In the genomic region with DNA sequence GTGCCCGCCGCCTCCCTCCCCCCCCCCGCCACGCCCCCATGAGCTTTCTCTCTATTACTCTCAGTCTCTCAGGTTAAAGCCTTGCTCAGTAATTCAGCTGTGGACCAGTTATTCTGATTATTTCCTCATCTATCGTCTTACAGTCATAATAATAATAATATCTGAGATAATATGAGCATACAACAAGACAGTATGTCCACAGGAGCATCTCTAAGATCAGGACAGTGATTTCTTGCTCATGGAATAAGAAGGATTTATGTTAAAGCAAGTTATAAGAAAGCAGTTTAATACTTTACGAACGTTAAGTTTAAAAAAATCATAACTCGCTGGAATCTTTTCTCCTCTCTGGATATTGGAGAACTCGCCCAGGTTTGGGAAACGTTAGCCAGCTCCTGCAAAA, we compare ENCODE assay signal across 8 cellular contexts. TPM values are rescaled to one million over a fixed set of nuclear protein-coding genes. Genes with fewer than 3 reads are reported as not detected.
A peak's percentile ranks its signal among the peaks of the same experiment; 100 is the strongest.
DNase-seq lines count a peak whose midpoint lies in the region; ATAC-seq, FAIRE-seq and TF ChIP-seq lines count a peak whose summit lies in the region.

No MANE protein-coding gene starts in this region.

- peak overlapping the region; percentile 81; the same call in 1 of the 2 replicates for H4K8ac ChIP-seq in H1 (ENCODE audit: extremely low read depth, insufficient read depth, low read length)

- no peak overlapping the region for H3K14ac ChIP-seq in H1 (ENCODE audit: insufficient read length)

- H4K20me1 ChIP-seq in OCI-LY3 (ENCODE audit: insufficient read depth, low read length) (no peaks in the 10 kb centered on the region), H1 (replicated peaks in 1 of 2; ENCODE audit: control insufficient read depth in 1 of 2, insufficient read depth in 2 of 2, low read length in 2 of 2) (no peaks in the 10 kb centered on the region)

- H3K18ac ChIP-seq in H1 (ENCODE audit: extremely low read depth, low read length) = peak overlapping the region; percentile 78; the same call in 1 of the 2 replicates

- H2BK15ac ChIP-seq in H1 (ENCODE audit: low read length) = no peak overlapping the region

- peak overlapping the region; percentile 92 for H3K4me3 ChIP-seq in ACC112 (ENCODE audit: low read depth, low read length)
- peak overlapping the region; percentile 85 for H3K4me3 ChIP-seq in OCI-LY3 (ENCODE audit: low read length)
- peak overlapping the region; percentile 11 to 59 (median 26); a peak in 6 of 8 replicates for H3K4me3 ChIP-seq in H1 (ENCODE audit: extremely low read depth in 1 of 4, insufficient read depth in 2 of 4, low read depth in 3 of 4, low read length in 4 of 4)
- no peak overlapping the region for H3K4me3 ChIP-seq in mucosa of descending colon

- DNase-seq in H1 (ENCODE audit: low read depth in 1 of 2, low spot score in 2 of 2) = no peak
- no peak for DNase-seq in natural killer cell
- no peak for DNase-seq in GOT3 (lab: John Stamatoyannopoulos, UW)
- DNase-seq in EL = no peak
- DNase-seq in mucosa of descending colon = no peak
- DNase-seq in SIG-M5 treated with dmso at 0.1 percent for 504 hours (lab: John Stamatoyannopoulos, UW; ENCODE audit: unreplicated experiment) = no peak

- H2BK12ac ChIP-seq in H1 (ENCODE audit: low read depth, low read length) = no peak overlapping the region

- H3K79me2 ChIP-seq in ACC112 (ENCODE audit: control insufficient read depth, insufficient read depth, low read length, unreplicated experiment) (peaks cover 33% of the 10 kb centered on the region), OCI-LY3 (ENCODE audit: low read length) (no peaks in the 10 kb centered on the region), H1 (ENCODE audit: control insufficient read depth in 1 of 2, insufficient read depth in 2 of 2, low read length in 2 of 2) (peaks cover 0 to 4% of the 10 kb centered on the region in 2 experiments; a peak in 2 of 4 replicates)

- peak overlapping the region; percentile 96 for H3K4me2 ChIP-seq in OCI-LY3 (ENCODE audit: low read length)
- peak overlapping the region; percentile 61 for H3K4me2 ChIP-seq in H1 (ENCODE audit: insufficient read depth in 1 of 2, low read depth in 2 of 2, low read length in 2 of 2)

- H3K4ac ChIP-seq in H1 (replicated peaks; ENCODE audit: insufficient read length, low read depth, low read length) = no peak overlapping the region

- peak overlapping the region; percentile 66 for H3K9ac ChIP-seq in OCI-LY3 (ENCODE audit: low read length)
- H3K9ac ChIP-seq in H1 (replicated peaks in 1 of 4; ENCODE audit: extremely low read depth in 1 of 4, low read depth in 3 of 4, low read length in 3 of 4) = peak overlapping the region in 1 of 4 experiments; percentile 29; a peak in 1 of 7 replicates

- peaks cover 5 to 9% of the 10 kb centered on the region in 2 donors for H3K4me1 Mint-ChIP-seq in natural killer cell

- intact Hi-C loops in natural killer cell (cut with micrococcal nuclease) (no loop called here), mucosa of descending colon (cut with DNase I, micrococcal nuclease) (loop anchor here in 1 of 2 donors (10.0 kb wide), 1 partner anchor 56 kb away; no protein-coding TSS in a partner anchor)

- H3K9me3 ChIP-seq in OCI-LY3 (ENCODE audit: insufficient read depth, low read length) (no peaks in the 10 kb centered on the region), H1 (ENCODE audit: insufficient read depth in 2 of 2, low read depth in 1 of 2, low read length in 1 of 2) (no peaks in the 10 kb centered on the region), mucosa of descending colon (no peaks in the 10 kb centered on the region)

- peak overlapping the region; percentile 67 to 91 for H3K27ac Mint-ChIP-seq in natural killer cell

- no peak overlapping the region for H3K23ac ChIP-seq in H1 (ENCODE audit: insufficient read length)

- H3K27ac ChIP-seq in ACC112 (ENCODE audit: low read depth, low read length) (peak overlapping the region; percentile 78), OCI-LY3 (ENCODE audit: low read length) (no peak overlapping the region), H1 (ENCODE audit: low read depth, low read length) (peak overlapping the region; percentile 28; the same call in 1 of the 2 replicates)

- TF ChIP-seq CTCF in OCI-LY3 (IDR thresholded peaks at IDR 0.05; ENCODE audit: low read depth, low read length) = no peak
- no peak for TF ChIP-seq CTCF in H1 (IDR thresholded peaks at IDR 0.05; ENCODE audit: control extremely low read depth in 1 of 3, insufficient read depth in 1 of 3, low read depth in 1 of 3, low read length in 3 of 3)
- TF ChIP-seq CTCF in natural killer cell (IDR thresholded peaks at IDR 0.05) = no peak
- no peak for TF ChIP-seq CTCF in mucosa of descending colon (IDR thresholded peaks at IDR 0.05)

- POLR2A ChIA-PET in H1 (lab: Charles Lee; ENCODE audit: partially characterized antibody) = interaction anchor here (0.6 to 1.6 kb wide), 7 partner anchors 11 to 709 kb away, joined by 3 to 5 read pairs (median 3); no protein-coding TSS in a partner anchor

- TF ChIP-seq EP300 in H1 (IDR thresholded peaks at IDR 0.05; ENCODE audit: borderline replicate concordance in 1 of 2, low read depth in 2 of 2, low read length in 2 of 2) = no peak

- H3K4me1 ChIP-seq in ACC112 (ENCODE audit: control insufficient read depth, insufficient read depth, low read length, unreplicated experiment) = peaks cover 55% of the 10 kb centered on the region
- peaks cover 44% of the 10 kb centered on the region for H3K4me1 ChIP-seq in OCI-LY3 (ENCODE audit: low read length)
- H3K4me1 ChIP-seq in H1 (replicated peaks in 1 of 4; ENCODE audit: control insufficient read depth in 3 of 4, insufficient read depth in 4 of 4, low read length in 3 of 4) = peaks cover 2 to 24% (median 21%) of the 10 kb centered on the region in 4 experiments; a peak in 6 of 7 replicates
- peaks cover 21% of the 10 kb centered on the region for H3K4me1 ChIP-seq in mucosa of descending colon (ENCODE audit: low read depth)

- TF ChIP-seq POLR2A in H1 (IDR thresholded peaks at IDR 0.05; ENCODE audit: control extremely low read depth in 1 of 2, low read depth in 2 of 2, low read length in 2 of 2) = no peak

- TF ChIP-seq RAD21 in H1 (IDR thresholded peaks at IDR 0.05 in 1 of 2, conservative IDR thresholded peaks at IDR 0.05 in 1 of 2; ENCODE audit: low read depth in 2 of 2, low read length in 2 of 2) = no peak

- H3K56ac ChIP-seq in H1 (replicated peaks; ENCODE audit: insufficient read length, low read depth, low read length) = no peak overlapping the region

- peak overlapping the region; percentile 35 for H2BK120ac ChIP-seq in H1 (replicated peaks; ENCODE audit: low read depth, low read length)

- ATAC-seq in natural killer cell (no peak), mucosa of descending colon (no peak)

- WGBS in H1 (ENCODE audit: extremely low coverage in 1 of 2, insufficient coverage in 1 of 2, insufficient read length in 1 of 2, insufficient replicate concordance in 2 of 2, low coverage in 1 of 2, low lambda C conversion rate in 2 of 2, missing lambda C conversion rate in 1 of 2), 2 experiments = 26% methylated on average over 6 of the region's 10 CpGs; no CpG with 5 or more reads in 1 of the 2 experiments

- peak overlapping the region; percentile 87 for H3K4me3 Mint-ChIP-seq in natural killer cell

- CTCF ChIA-PET in H1 (lab: Charles Lee; ENCODE audit: partially characterized antibody) = interaction anchor here (0.9 to 1.4 kb wide), 4 partner anchors 21 to 84 kb away, joined by 3 read pairs; no protein-coding TSS in a partner anchor

- no peaks in the 10 kb centered on the region for H3K36me3 Mint-ChIP-seq in natural killer cell

- no peak overlapping the region for H2BK20ac ChIP-seq in H1 (ENCODE audit: low read length)

- peak overlapping the region; percentile 87 for H4K91ac ChIP-seq in H1 (replicated peaks; ENCODE audit: insufficient read length, low read length)

- FAIRE-seq in H1 (lab: Jason Lieb, UNC) = no peak

- H2BK5ac ChIP-seq in H1 (ENCODE audit: low read depth, low read length) = no peak overlapping the region; the same call in 1 of the 2 replicates

- H2AK5ac ChIP-seq in H1 (ENCODE audit: low read depth, low read length) = no peak overlapping the region

- H3K36me3 ChIP-seq in ACC112 (ENCODE audit: insufficient read depth, low read length) (peaks cover 4% of the 10 kb centered on the region; the same call in 1 of the 2 replicates), OCI-LY3 (replicated peaks; ENCODE audit: low read depth, low read length) (no peaks in the 10 kb centered on the region), H1 (ENCODE audit: control insufficient read depth in 2 of 4, insufficient read depth in 4 of 4, low read length in 3 of 4) (peaks cover 0 to 4% (median 0%) of the 10 kb centered on the region in 4 experiments; a peak in 1 of 8 replicates), mucosa of descending colon (ENCODE audit: low read depth) (no peaks in the 10 kb centered on the region)

- no peaks in the 10 kb centered on the region for H3K23me2 ChIP-seq in H1 (ENCODE audit: low read depth, low read length)

- peak overlapping the region; percentile 75 for H4K5ac ChIP-seq in H1 (ENCODE audit: insufficient read length, low read depth, low read length)

- no peaks in the 10 kb centered on the region for H3K27me3 Mint-ChIP-seq in natural killer cell (ENCODE audit: low read depth in 2 of 2)

- no peaks in the 10 kb centered on the region for H3K9me3 Mint-ChIP-seq in natural killer cell

- H3K27me3 ChIP-seq in ACC112 (ENCODE audit: insufficient read depth, low read length) (no peaks in the 10 kb centered on the region), OCI-LY3 (ENCODE audit: low read depth, low read length) (no peaks in the 10 kb centered on the region), H1 (replicated peaks in 1 of 4; ENCODE audit: control insufficient read depth in 3 of 4, extremely low read depth in 1 of 4, insufficient read depth in 3 of 4, low read length in 3 of 4) (no peaks in the 10 kb centered on the region)

- no peaks in the 10 kb centered on the region for H3K79me1 ChIP-seq in H1 (ENCODE audit: low read depth, low read length)

- peak overlapping the region; percentile 77 for H2AFZ ChIP-seq in ACC112 (ENCODE audit: low read length, unreplicated experiment)
- H2AFZ ChIP-seq in OCI-LY3 (ENCODE audit: low read depth, low read length) = peak overlapping the region; percentile 90
- no peak overlapping the region for H2AFZ ChIP-seq in H1 (ENCODE audit: low read length)

TF ChIP-seq in H1, 55 proteins besides CTCF, POLR2A, EP300 and RAD21:
- TF ChIP-seq ASH2L (IDR thresholded peaks at IDR 0.05; ENCODE audit: low read length) (no peak), SUZ12 (IDR thresholded peaks at IDR 0.05; ENCODE audit: low read length) (no peak)

RNA-seq across cellular contexts. Expression of a gene that starts 0.7 kb away (rescaled TPM):
- 26.5 and 30.1 TPM in 2 replicates for total RNA-seq in H1 (2021; fragmentation: NEBNext Ultra II Directional; extraction: Animal tissue kit (Norgen Biotek cat#: 25700))
- 12.3 and 20.2 TPM in 2 replicates for polyA plus RNA-seq in H1 (2011; rRNA removed)
- polyA plus RNA-seq in H1 (2011; cell fraction: cytosol; rRNA removed) = 24.9 TPM
- polyA plus RNA-seq in H1 (2011; cell fraction: nucleus; rRNA removed) = 22.4 TPM
- 17.0 to 23.2 TPM (median 19.9 TPM) in 4 replicates for polyA plus RNA-seq in H1 (2012, experiment 1 of 2)
- 18.9 TPM for polyA plus RNA-seq in H1 (2012, experiment 2 of 2)
- polyA plus RNA-seq in H1 (2013, experiment 1 of 2) = 15.1 TPM
- 14.1 TPM for polyA plus RNA-seq in H1 (2013, experiment 2 of 2)
- 11.0 and 13.7 TPM in 2 replicates for polyA minus RNA-seq in H1 (2011; rRNA and poly(A)+ RNA removed)
- polyA minus RNA-seq in H1 (2011; cell fraction: cytosol; rRNA and poly(A)+ RNA removed) = 10.3 TPM
- 19.9 TPM for polyA minus RNA-seq in H1 (2011; cell fraction: nucleus; rRNA and poly(A)+ RNA removed)
- total RNA-seq in natural killer cell = not detected
- 1 to 10 TPM; 5.1 to 9.7 (median 7.2) TPM for total RNA-seq in mucosa of descending colon

Comparison
In these comparisons a context has a peak if more than half of its experiments do, and no peak if none do; other contexts are left out.
1. RNA of a gene that starts 0.7 kb away (total RNA-seq): 26.5 to 30.1 TPM in H1 and 5.1 to 9.7 TPM in mucosa of descending colon; not detected in natural killer cell; every median in the first group is over 4 times any median in the second.